In the genomic region with DNA sequence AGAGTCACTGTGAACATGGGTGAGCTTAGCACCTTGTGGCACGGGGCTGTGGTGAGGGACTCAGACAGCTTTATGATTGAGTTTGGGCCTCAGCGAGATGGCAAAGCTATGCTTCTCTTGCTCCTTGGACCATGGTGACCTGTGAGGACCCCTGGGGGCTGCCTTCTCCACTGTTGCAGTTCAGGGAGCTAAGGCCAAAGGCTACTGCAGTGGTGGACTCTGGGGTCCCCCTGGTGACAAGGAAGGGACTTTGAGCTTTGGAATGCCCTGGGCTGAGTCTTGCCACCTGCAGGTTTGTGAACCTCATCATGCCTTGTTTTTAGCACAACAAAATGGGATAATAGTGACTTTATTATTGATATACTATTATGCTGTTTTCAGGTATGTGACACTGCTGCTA, we compare ENCODE assay signal across 20 cellular contexts. TPM values are rescaled to one million over a fixed set of nuclear protein-coding genes. Genes with fewer than 3 reads are reported as not detected.
A peak's percentile ranks its signal among the peaks of the same experiment; 100 is the strongest.
DNase-seq lines count a peak whose midpoint lies in the region; ATAC-seq, FAIRE-seq and TF ChIP-seq lines count a peak whose summit lies in the region.
"Had no signal": no experiment of that assay in that cellular context is flagged by ENCODE, and none has a peak within 500 bp of the region (broad histone marks: within the 10 kb centered on the region; RNA-seq: fewer than 3 reads in every experiment).

No MANE protein-coding gene starts in this region.

- no peak; the same call in 2 of the 3 replicates for ATAC-seq in GM12878
- ATAC-seq in gastroesophageal sphincter, result no peak
- no peak for ATAC-seq in HG02938 (IDR thresholded peaks at IDR 0.05; ENCODE audit: unreplicated experiment)
- ATAC-seq: Right ventricle myocardium inferior had no signal

- H3K36me3 ChIP-seq in Loucy (ENCODE audit: insufficient read depth, low read length) (peaks cover 11% of the 10 kb centered on the region; the same call in 1 of the 2 replicates), GM12878 (ENCODE audit: control insufficient read depth in 2 of 2, insufficient read depth in 2 of 2, low read length in 1 of 2) (peaks cover 0 to 3% of the 10 kb centered on the region in 2 experiments; a peak in 2 of 4 replicates), gastroesophageal sphincter (peaks cover 0 to 14% of the 10 kb centered on the region in 2 donors)

- no TSS peak for BruUV-seq in GM12878 (replicated peaks; lab: Mats Ljungman, UMichigan)

- TF ChIP-seq EP300 in GM12878 (IDR thresholded peaks at IDR 0.05; ENCODE audit: borderline replicate concordance in 1 of 2, control insufficient read depth in 1 of 2, low read depth in 2 of 2, low read length in 2 of 2), result no peak
- no peak for TF ChIP-seq EP300 in gastroesophageal sphincter (IDR thresholded peaks at IDR 0.05)

- POLR2A ChIA-PET in GM12878 (lab: Charles Lee), result no interaction called here

- SMC1A ChIA-PET in GM12878 (lab: Charles Lee; ENCODE audit: uncharacterized antibody, unreplicated experiment), result no interaction called here

- intact Hi-C loops in GM12878 (cut with micrococcal nuclease; ENCODE audit: unreplicated experiment), result no loop called here

- H3K9ac ChIP-seq in Loucy (ENCODE audit: low read depth, low read length, poor library complexity, severe bottlenecking) (no peak overlapping the region), GM12878 (ENCODE audit: control insufficient read depth, insufficient read depth, low read length) (no peak overlapping the region)
- H3K9ac ChIP-seq: BLaER1 had no signal

- H4K20me1 ChIP-seq in Loucy (ENCODE audit: insufficient read depth, low read length, poor library complexity, severe bottlenecking), result no peaks in the 10 kb centered on the region
- H4K20me1 ChIP-seq in GM12878 (ENCODE audit: control insufficient read depth, insufficient read depth), result no peaks in the 10 kb centered on the region

- H2AFZ ChIP-seq in Loucy (ENCODE audit: low read length), result no peak overlapping the region
- H2AFZ ChIP-seq in GM12878 (ENCODE audit: control insufficient read depth, low read depth, low read length), result no peak overlapping the region

- RAD21 ChIA-PET in GM12878 (lab: Charles Lee; ENCODE audit: unreplicated experiment), result no interaction called here

- TF ChIP-seq CTCF in Loucy (conservative IDR thresholded peaks at IDR 0.05; ENCODE audit: low read length), result peak; percentile 29
- TF ChIP-seq CTCF in GM12878 (IDR thresholded peaks at IDR 0.05 in 2 of 3, conservative IDR thresholded peaks at IDR 0.05 in 1 of 3; ENCODE audit: control insufficient read depth in 2 of 3, extremely low read depth in 1 of 3, insufficient read depth in 1 of 3, low read depth in 3 of 3, low read length in 3 of 3), result no peak
- no peak for TF ChIP-seq CTCF in gastroesophageal sphincter (IDR thresholded peaks at IDR 0.05)

- FAIRE-seq in GM12878 (lab: Jason Lieb, UNC), result no peak
- FAIRE-seq: GM18507 had no signal

- H3K4me2 ChIP-seq in Loucy (ENCODE audit: low read depth, low read length, poor library complexity, severe bottlenecking) (no peak overlapping the region), GM12878 (ENCODE audit: control insufficient read depth, insufficient read depth) (no peak overlapping the region)
- H3K4me2 ChIP-seq: BLaER1 had no signal

- H3K27ac ChIP-seq in GM12878 (ENCODE audit: control insufficient read depth, insufficient read depth), result no peak overlapping the region
- H3K27ac ChIP-seq in gastroesophageal sphincter, result no peak overlapping the region
- H3K27ac ChIP-seq: BLaER1, SJSA1 had no signal

- CTCF ChIA-PET in GM12878 (lab: Yijun Ruan, JAX), result no interaction called here

- in situ Hi-C loops in GM12878 (cut with MboI), result no loop called here

- no peaks in the 10 kb centered on the region for H3K4me1 ChIP-seq in Loucy (ENCODE audit: insufficient read depth, low read length, poor library complexity, severe bottlenecking)
- H3K4me1 ChIP-seq in GM12878 (ENCODE audit: control insufficient read depth, insufficient read depth, low read length), result no peaks in the 10 kb centered on the region
- H3K4me1 ChIP-seq in gastroesophageal sphincter, result peaks cover 0 to 6% (median 0%) of the 10 kb centered on the region in 3 donors
- H3K4me1 ChIP-seq: SJSA1 had no signal

- WGBS in GM12878 (ENCODE audit: insufficient coverage, insufficient replicate concordance, low lambda C conversion rate, missing lambda C conversion rate), result 57% methylated on average over 2 of the region's 2 CpGs
- 100% methylated on average over 1 of the region's 2 CpGs; no CpG with 5 or more reads in 1 of the 2 donors for WGBS in gastroesophageal sphincter (ENCODE audit: low coverage in 1 of 2), 2 donors

- H3K27me3 ChIP-seq in Loucy (ENCODE audit: insufficient read depth, low read length, poor library complexity, severe bottlenecking) (no peaks in the 10 kb centered on the region), GM12878 (replicated peaks in 1 of 2; ENCODE audit: control insufficient read depth in 2 of 2, insufficient read depth in 2 of 2, low read length in 1 of 2) (no peaks in the 10 kb centered on the region), gastroesophageal sphincter (no peaks in the 10 kb centered on the region)
- H3K27me3 ChIP-seq: BLaER1, SJSA1 had no signal

- no peaks in the 10 kb centered on the region for H3F3A ChIP-seq in Loucy (ENCODE audit: low read depth)

- DNase-seq in GM12878 (ENCODE audit: low read depth, low spot score), result no peak
- peak; percentile 22 for DNase-seq in iPS-NIHi7 (ENCODE audit: extremely low spot score)
- no peak for DNase-seq in DMS53 treated with DMSO at 0.1 percent for 48 hours (lab: John Stamatoyannopoulos, UW; ENCODE audit: unreplicated experiment)
- no peak for DNase-seq in glomerular visceral epithelial cell (ENCODE audit: extremely low spot score)
- DNase-seq: CD4-positive, alpha-beta T cell; HCEC 1CT; MV-4-11; NCI-H1694; NCI-H2081; NCI-H2171 treated with DMSO at 0.1 percent for 48 hours; NCI-H446; NCI-H526; OCI-M1 had no signal

- TF ChIP-seq RAD21 in GM12878 (IDR thresholded peaks at IDR 0.05; ENCODE audit: insufficient read depth, low read depth, low read length), result peak; percentile 16; the same call in 1 of the 2 replicates

- H3K4me3 ChIP-seq in Loucy (ENCODE audit: low read length, poor library complexity, severe bottlenecking) (no peak overlapping the region), GM12878 (no peak overlapping the region), gastroesophageal sphincter (no peak overlapping the region)
- H3K4me3 ChIP-seq: BLaER1, SJSA1 had no signal

- no peaks in the 10 kb centered on the region for H3K9me2 ChIP-seq in Loucy (replicated peaks; ENCODE audit: low read depth, low read length)

- no peak for TF ChIP-seq POLR2A in GM12878 (IDR thresholded peaks at IDR 0.05; ENCODE audit: low read depth, low read length)
- TF ChIP-seq POLR2A in gastroesophageal sphincter (IDR thresholded peaks at IDR 0.05), result no peak

- no peaks in the 10 kb centered on the region for H3K79me2 ChIP-seq in Loucy (ENCODE audit: insufficient read depth, low read length)
- no peaks in the 10 kb centered on the region for H3K79me2 ChIP-seq in GM12878 (ENCODE audit: control insufficient read depth, insufficient read depth, low read length)

- H3K9me3 ChIP-seq in Loucy (ENCODE audit: insufficient read depth, low read depth, low read length) (no peaks in the 10 kb centered on the region), GM12878 (replicated peaks; ENCODE audit: control insufficient read depth, insufficient read depth, low read length) (no peaks in the 10 kb centered on the region; the same call in 2 of the 3 replicates), gastroesophageal sphincter (no peaks in the 10 kb centered on the region)
- H3K9me3 ChIP-seq: SJSA1 had no signal

TF ChIP-seq in GM12878, 131 proteins besides CTCF, POLR2A, EP300 and RAD21:
- TF ChIP-seq HDAC6 (IDR thresholded peaks at IDR 0.05; ENCODE audit: unreplicated experiment), result no peak
TF ChIP-seq in GM12878: peak in this region for 0.

RNA-seq across cellular contexts. Expression of a gene that starts 36.5 kb away (rescaled TPM):
- total RNA-seq in GM12878 (2013; cell fraction: nucleolus; rRNA removed), result 37.3 and 44.8 TPM in 2 replicates
- total RNA-seq in GM12878 (2014; rRNA removed) (12.3 TPM in 2 replicates), GM12878 (2014; rRNA removed; fragmentation: Illumina TruSeq; extraction: Trizol) (8.5 and 8.9 TPM in 2 replicates), GM12878 (2021) (26.3 and 29.5 TPM in 2 replicates), gastroesophageal sphincter (10 to 100 TPM; 27.7 to 49.1 (median 39.6) TPM)
- 4.4 TPM for polyA plus RNA-seq in GM12878 (2011; ENCODE audit: low read depth)
- polyA plus RNA-seq in GM12878 (2011; rRNA removed) (14.2 and 14.6 TPM in 2 replicates), GM12878 (2014; fragmentation: Illumina TruSeq; extraction: Trizol) (15.8 and 17.4 TPM in 2 replicates), GM12878 (2014; fragmentation: Nextera tagmentation; extraction: Ambion mirVana) (1 to 10 TPM; 4.4 to 4.9 TPM), GM12878 (2014; rRNA removed) (10.9 and 14.0 TPM in 2 replicates), GM12878 (2016; fragmentation: Nextera tagmentation; extraction: Ambion mirVana) (1 to 10 TPM; 5.6 to 7.1 TPM)
- polyA plus RNA-seq in GM12878 (2011; cell fraction: cytosol; rRNA removed), result 17.8 and 19.9 TPM in 2 replicates
- polyA plus RNA-seq in GM12878 (2011; cell fraction: nucleus; rRNA removed), result 13.5 and 16.8 TPM in 2 replicates
- polyA plus RNA-seq in GM12878 (2012), result 5.9 and 6.8 TPM in 2 replicates
- polyA minus RNA-seq in GM12878 (2011; rRNA and poly(A)+ RNA removed), result 28.8 and 37.0 TPM in 2 replicates
- polyA minus RNA-seq in GM12878 (2011; cell fraction: cytosol; rRNA and poly(A)+ RNA removed), result 13.0 and 13.1 TPM in 2 replicates
- 14.0 and 29.0 TPM in 2 replicates for polyA minus RNA-seq in GM12878 (2011; cell fraction: nucleus; rRNA and poly(A)+ RNA removed)
